ENCODE assay signal across 15 cellular contexts in genomic region chr5:78116167-78116566, GRCh38.
DNase-seq lines count a peak whose midpoint lies in the region; ATAC-seq, FAIRE-seq and TF ChIP-seq lines count a peak whose summit lies in the region.
"Had no signal": no experiment of that assay in that cellular context is flagged by ENCODE, and none has a peak within 500 bp of the region (broad histone marks: within the 10 kb centered on the region; RNA-seq: fewer than 3 reads in every experiment).

No MANE protein-coding gene starts in this region.

- peaks cover 4 to 6% of the 10 kb centered on the region in 2 experiments; a peak in 3 of 4 replicates for H3K79me1 ChIP-seq in IMR-90 (ENCODE audit: low read depth in 1 of 2, low read length in 2 of 2)

- WGBS in IMR-90 (ENCODE audit: extremely low coverage in 2 of 2, insufficient read length in 1 of 2), 2 experiments = no CpG with 5 or more reads among the region's 1 CpG
- no CpG with 5 or more reads among the region's 1 CpG for WGBS in endodermal cell (ENCODE audit: insufficient coverage in 1 of 2, insufficient read length in 1 of 2), 2 experiments
- 100% methylated on average over 1 of the region's 1 CpG for WGBS in HepG2 (ENCODE audit: low lambda C conversion rate)

- H4K8ac ChIP-seq in IMR-90 (ENCODE audit: low read depth in 2 of 2, low read length in 2 of 2) = no peak overlapping the region

- H3K56ac ChIP-seq in IMR-90 (ENCODE audit: extremely low read depth, insufficient read depth, low read length) = no peak overlapping the region

- H2BK5ac ChIP-seq in IMR-90 (ENCODE audit: low read depth, low read length, poor library complexity, severe bottlenecking) = no peak overlapping the region

- no peaks in the 10 kb centered on the region; the same call in 1 of the 2 replicates for H3K9me3 ChIP-seq in IMR-90 (ENCODE audit: control insufficient read depth, insufficient read depth, low read length)
- H3K9me3 ChIP-seq in endodermal cell (ENCODE audit: control insufficient read depth, low read length) = peaks cover 16% of the 10 kb centered on the region
- H3K9me3 ChIP-seq in HepG2 (ENCODE audit: low read length) = no peaks in the 10 kb centered on the region
- H3K9me3 ChIP-seq in mucosa of descending colon = no peaks in the 10 kb centered on the region
- no peaks in the 10 kb centered on the region for H3K9me3 ChIP-seq in CD4-positive, alpha-beta T cell (ENCODE audit: control insufficient read depth, low read length)
- H3K9me3 ChIP-seq: Caco-2 had no signal

- H3K36me3 ChIP-seq in IMR-90 (ENCODE audit: control insufficient read depth, insufficient read depth, low read length) (peaks cover 10% of the 10 kb centered on the region), endodermal cell (ENCODE audit: control insufficient read depth, insufficient read depth, low read length) (peaks cover 31% of the 10 kb centered on the region), HepG2 (replicated peaks in 1 of 2; ENCODE audit: control insufficient read depth in 1 of 2, insufficient read depth in 2 of 2, low read length in 2 of 2) (peaks cover 6 to 23% of the 10 kb centered on the region in 2 experiments; a peak in 4 of 5 replicates), mucosa of descending colon (ENCODE audit: low read depth) (no peaks in the 10 kb centered on the region)

- H3K4ac ChIP-seq in IMR-90 (ENCODE audit: low read depth, low read length) = no peak overlapping the region

- TF ChIP-seq EP300 in HepG2 (IDR thresholded peaks at IDR 0.05; ENCODE audit: low read depth in 2 of 2, low read length in 2 of 2) = no peak
- TF ChIP-seq EP300 in HepG2 (CRISPR knock-in tag; IDR thresholded peaks at IDR 0.05; ENCODE audit: borderline replicate concordance) = no peak

- TF ChIP-seq POLR2A in IMR-90 (IDR thresholded peaks at IDR 0.05; ENCODE audit: low read depth, low read length) = no peak
- no peak for TF ChIP-seq POLR2A in HepG2 (IDR thresholded peaks at IDR 0.05; ENCODE audit: insufficient read depth in 1 of 2, low read depth in 2 of 2, low read length in 2 of 2)

- DNase-seq in IMR-90 (no peak), endodermal cell (no peak), HepG2 (ENCODE audit: low spot score) (peak; percentile 10), mucosa of descending colon (no peak), HuH-7.5 (ENCODE audit: low spot score) (no peak), chondrocyte (ENCODE audit: low spot score) (no peak)
- DNase-seq in CD4-positive, alpha-beta T cell = no peak
- DNase-seq: Caco-2; CD8-positive, alpha-beta memory T cell; DND-41; GF-D8; GM23248 had no signal

- H3K4me3 ChIP-seq in IMR-90 (ENCODE audit: insufficient read depth, low read depth, low read length) (no peak overlapping the region), endodermal cell (ENCODE audit: low read length) (no peak overlapping the region), HepG2 (replicated peaks in 1 of 3; ENCODE audit: insufficient read depth in 1 of 3, low read depth in 2 of 3, low read length in 3 of 3) (no peak overlapping the region), mucosa of descending colon (no peak overlapping the region)
- H3K4me3 ChIP-seq: GM23248 had no signal

- no peak overlapping the region for H3K18ac ChIP-seq in IMR-90 (ENCODE audit: low read depth, low read length)

- H3K4me1 Mint-ChIP-seq in endodermal cell (peaks cover 26% of the 10 kb centered on the region), chondrocyte (ENCODE audit: low read depth) (no peaks in the 10 kb centered on the region)
- H3K4me1 Mint-ChIP-seq in CD4-positive, alpha-beta T cell (ENCODE audit: low read depth) = no peaks in the 10 kb centered on the region

- H2AK5ac ChIP-seq in IMR-90 (ENCODE audit: low read depth, low read length) = no peak overlapping the region

- H3K23ac ChIP-seq in IMR-90 (ENCODE audit: low read depth, low read length) = no peak overlapping the region

- no peak for TF ChIP-seq RAD21 in IMR-90 (IDR thresholded peaks at IDR 0.05; ENCODE audit: low read length)
- no peak for TF ChIP-seq RAD21 in HepG2 (CRISPR knock-in tag; IDR thresholded peaks at IDR 0.05)

- no peak overlapping the region for H2AFZ ChIP-seq in IMR-90 (replicated peaks; ENCODE audit: low read length, poor library complexity)
- no peak overlapping the region for H2AFZ ChIP-seq in HepG2 (ENCODE audit: low read length)
- H2AFZ ChIP-seq: GM23248 had no signal

- H3K36me3 Mint-ChIP-seq in endodermal cell (ENCODE audit: low read depth) (peaks cover 52% of the 10 kb centered on the region), chondrocyte (ENCODE audit: low read depth) (peaks cover 34% of the 10 kb centered on the region)
- peaks cover 87% of the 10 kb centered on the region for H3K36me3 Mint-ChIP-seq in CD4-positive, alpha-beta T cell (ENCODE audit: low read depth)

- no peak overlapping the region for H2BK120ac ChIP-seq in IMR-90 (ENCODE audit: low read depth, low read length)

- H3K79me2 ChIP-seq in HepG2 (ENCODE audit: insufficient read depth, low read length) = no peaks in the 10 kb centered on the region

- H3K4me1 ChIP-seq in IMR-90 (ENCODE audit: control insufficient read depth, insufficient read depth, low read length) (0 out of 2 replicates have a peak, but pooled peaks cover 2% of the 10 kb centered on the region), endodermal cell (ENCODE audit: control insufficient read depth, insufficient read depth, low read length) (no peaks in the 10 kb centered on the region), HepG2 (ENCODE audit: insufficient read depth, low read length) (peaks cover 9% of the 10 kb centered on the region; the same call in 1 of the 2 replicates), mucosa of descending colon (ENCODE audit: low read depth) (no peaks in the 10 kb centered on the region)
- H3K4me1 ChIP-seq: Caco-2 had no signal

- POLR2A ChIA-PET in IMR-90 (lab: Charles Lee; ENCODE audit: unreplicated experiment) = no interaction called here
- POLR2A ChIA-PET in HepG2 (lab: Yijun Ruan, JAX) = no interaction called here
- POLR2A ChIA-PET in CD4-positive, alpha-beta T cell (lab: Charles Lee) = no interaction called here

- in situ Hi-C loops in IMR-90 (cut with MboI; ENCODE audit: low sequenced_read_pairs) (no loop called here), HepG2 (cut with HindIII; ENCODE audit: extremely low pct_ligation_motif_present, low pct_unique_long_range_greater_than_20kb) (no loop called here)

- no peak overlapping the region for H3K14ac ChIP-seq in IMR-90 (replicated peaks; ENCODE audit: low read depth, low read length)

- H3K27ac ChIP-seq in IMR-90 (ENCODE audit: insufficient read depth, low read length) = no peak overlapping the region
- H3K27ac ChIP-seq in endodermal cell (ENCODE audit: low read depth, low read length) = no peak overlapping the region
- H3K27ac ChIP-seq in HepG2 (ENCODE audit: extremely low read length, insufficient read depth, low read length) = no peak overlapping the region
- no peak overlapping the region for H3K27ac ChIP-seq in CD4-positive, alpha-beta T cell (ENCODE audit: low read depth, low read length)
- H3K27ac ChIP-seq: GM23248 had no signal

- CTCF ChIA-PET in IMR-90 (lab: Yijun Ruan, JAX) (interaction anchor here (1.6 kb wide), 1 partner anchor 12 kb away, joined by 6 read pairs; no protein-coding TSS in a partner anchor), HepG2 (lab: Yijun Ruan, JAX; ENCODE audit: low intra/inter-chr PET ratio, low total read pairs) (no interaction called here)
- CTCF ChIA-PET in CD4-positive, alpha-beta T cell (lab: Charles Lee) = no interaction called here

- no peaks in the 10 kb centered on the region for H3K27me3 Mint-ChIP-seq in endodermal cell (ENCODE audit: insufficient read depth)
- H3K27me3 Mint-ChIP-seq in CD4-positive, alpha-beta T cell = no peaks in the 10 kb centered on the region
- H3K27me3 Mint-ChIP-seq in chondrocyte (ENCODE audit: low read depth) = no peaks in the 10 kb centered on the region
- H3K27me3 Mint-ChIP-seq: CD8-positive, alpha-beta memory T cell had no signal

- peak; percentile 62 for ATAC-seq in IMR-90 (ENCODE audit: low read depth)
- peak; percentile 30; the same call in 1 of the 3 replicates for ATAC-seq in HepG2
- ATAC-seq in mucosa of descending colon = no peak
- no peak for ATAC-seq in CD4-positive, alpha-beta T cell (ENCODE audit: poor library complexity)

- H3K9ac ChIP-seq in IMR-90 (ENCODE audit: low read depth, low read length) (no peak overlapping the region), endodermal cell (ENCODE audit: extremely low read depth, low read length, poor library complexity, severe bottlenecking) (no peak overlapping the region), HepG2 (ENCODE audit: insufficient read depth, low read depth, low read length) (no peak overlapping the region)
- H3K9ac ChIP-seq: GM23248 had no signal

- peak overlapping the region; percentile 17 for H3K27ac Mint-ChIP-seq in endodermal cell
- H3K27ac Mint-ChIP-seq in CD4-positive, alpha-beta T cell = no peak overlapping the region
- H3K27ac Mint-ChIP-seq in chondrocyte (ENCODE audit: unreplicated experiment) = no peak overlapping the region
- H3K27ac Mint-ChIP-seq: CD8-positive, alpha-beta memory T cell had no signal

- peaks cover 39% of the 10 kb centered on the region for H3K9me3 Mint-ChIP-seq in endodermal cell
- no peaks in the 10 kb centered on the region for H3K9me3 Mint-ChIP-seq in CD4-positive, alpha-beta T cell
- H3K9me3 Mint-ChIP-seq in chondrocyte (ENCODE audit: low read depth) = peaks cover 13% of the 10 kb centered on the region

- H2AK9ac ChIP-seq in IMR-90 (replicated peaks; ENCODE audit: low read depth, low read length, poor library complexity) = no peak overlapping the region

- dilution Hi-C loops in IMR-90 (cut with HindIII; ENCODE audit: low sequenced_read_pairs, unreplicated experiment) = no loop called here

- intact Hi-C loops in IMR-90 (cut with micrococcal nuclease) = loop anchor here (5.0 kb wide), 1 partner anchor 151 kb away; no protein-coding TSS in a partner anchor
- intact Hi-C loops in HepG2 (cut with micrococcal nuclease; ENCODE audit: unreplicated experiment) = no loop called here
- intact Hi-C loops in mucosa of descending colon (cut with DNase I, micrococcal nuclease) = no loop called here
- intact Hi-C loops in CD4-positive, alpha-beta T cell (cut with DNase I, micrococcal nuclease) = no loop called here

- no peaks in the 10 kb centered on the region; the same call in 1 of the 2 replicates for H3K9me1 ChIP-seq in IMR-90 (ENCODE audit: insufficient read depth, low read length)

- no peak overlapping the region for H2BK20ac ChIP-seq in IMR-90 (ENCODE audit: low read depth, low read length)

- no peak overlapping the region for H2BK15ac ChIP-seq in IMR-90 (ENCODE audit: low read depth, low read length)

- BruUV-seq in IMR-90 (replicated peaks; lab: Mats Ljungman, UMichigan) (no TSS peak), HepG2 (replicated peaks; lab: Mats Ljungman, UMichigan) (no TSS peak)

- peaks cover 3% of the 10 kb centered on the region; the same call in 1 of the 2 replicates for H4K20me1 ChIP-seq in IMR-90 (ENCODE audit: insufficient read depth, low read length)
- H4K20me1 ChIP-seq in HepG2 (ENCODE audit: insufficient read depth, low read length) = no peaks in the 10 kb centered on the region

- peak overlapping the region; percentile 10 for H3K4me3 Mint-ChIP-seq in endodermal cell
- no peak overlapping the region for H3K4me3 Mint-ChIP-seq in CD4-positive, alpha-beta T cell
- H3K4me3 Mint-ChIP-seq in chondrocyte (ENCODE audit: unreplicated experiment) = no peak overlapping the region
- H3K4me3 Mint-ChIP-seq: CD14-positive monocyte; CD8-positive, alpha-beta memory T cell had no signal

- H4K91ac ChIP-seq in IMR-90 (ENCODE audit: insufficient read depth, low read depth, low read length) = no peak overlapping the region

- FAIRE-seq in HepG2 (lab: Jason Lieb, UNC) = no peak
- FAIRE-seq: GM19239, H54 had no signal

- H3K27me3 ChIP-seq in IMR-90 (ENCODE audit: control insufficient read depth, insufficient read depth, low read length) = no peaks in the 10 kb centered on the region
- H3K27me3 ChIP-seq in endodermal cell (ENCODE audit: control insufficient read depth, insufficient read depth, low read length, poor library complexity, severe bottlenecking) = peaks cover 4% of the 10 kb centered on the region
- H3K27me3 ChIP-seq in HepG2 (ENCODE audit: control insufficient read depth in 1 of 2, insufficient read depth in 2 of 2, low read length in 2 of 2) = no peaks in the 10 kb centered on the region
- no peaks in the 10 kb centered on the region for H3K27me3 ChIP-seq in CD4-positive, alpha-beta T cell (ENCODE audit: control insufficient read depth, insufficient read depth, low read length)

- H4K5ac ChIP-seq in IMR-90 (ENCODE audit: low read depth, low read length) = no peak overlapping the region

- H3K4me2 ChIP-seq in IMR-90 (ENCODE audit: low read depth, low read length) = no peak overlapping the region
- H3K4me2 ChIP-seq in HepG2 (ENCODE audit: low read depth, low read length) = no peak overlapping the region

- TF ChIP-seq CTCF in IMR-90 (conservative IDR thresholded peaks at IDR 0.05; ENCODE audit: low read depth, low read length) (no peak), endodermal cell (conservative IDR thresholded peaks at IDR 0.05) (no peak), HepG2 (CRISPR knock-in tag; IDR thresholded peaks at IDR 0.05) (no peak), mucosa of descending colon (IDR thresholded peaks at IDR 0.05) (no peak), chondrocyte (IDR thresholded peaks at IDR 0.05) (no peak)
- no peak for TF ChIP-seq CTCF in CD4-positive, alpha-beta T cell (IDR thresholded peaks at IDR 0.05)

Comparison
In these comparisons a context has a peak if more than half of its experiments do, and no peak if none do; other contexts are left out.
1. ATAC-seq: peak in IMR-90 (single experiment) and HepG2 (single experiment); none in mucosa of descending colon (single experiment) and CD4-positive, alpha-beta T cell (single experiment).